In genomic region chr2:161414385-161415040, GRCh38 we compare ENCODE assay signal across 8 cellular contexts. TPM values are rescaled to one million over a fixed set of nuclear protein-coding genes. Genes with fewer than 3 reads are reported as not detected.
DNase-seq lines count a peak whose midpoint lies in the region; ATAC-seq and TF ChIP-seq lines count a peak whose summit lies in the region.

No MANE protein-coding gene starts in this region.

- peak overlapping the region; percentile 71 for H3K4me3 ChIP-seq in HUES6 (ENCODE audit: low read depth, low read length)

- H3K9me3 Mint-ChIP-seq in osteocyte (ENCODE audit: unreplicated experiment): no peaks in the 10 kb centered on the region

- peaks cover 49% of the 10 kb centered on the region for H3K4me1 Mint-ChIP-seq in osteocyte (ENCODE audit: unreplicated experiment)

- peak; percentile 30 for TF ChIP-seq CTCF in osteocyte (IDR thresholded peaks at IDR 0.05)

- no peaks in the 10 kb centered on the region for H3K9me3 ChIP-seq in HUES6 (ENCODE audit: control insufficient read depth, insufficient read depth, low read depth, low read length)

- H3K36me3 Mint-ChIP-seq in osteocyte (ENCODE audit: unreplicated experiment): peaks cover 12% of the 10 kb centered on the region

- peaks cover 57% of the 10 kb centered on the region for H3K4me1 ChIP-seq in HUES6 (ENCODE audit: control insufficient read depth, insufficient read depth, low read length)

- H3K27me3 Mint-ChIP-seq in osteocyte (ENCODE audit: unreplicated experiment): peaks cover 46% of the 10 kb centered on the region

- peak overlapping the region; percentile 50 for H3K9ac ChIP-seq in HUES6 (ENCODE audit: low read length)

- peak overlapping the region; percentile 69 for H3K4me3 Mint-ChIP-seq in osteocyte (ENCODE audit: unreplicated experiment)

- DNase-seq in DMS53 (lab: John Stamatoyannopoulos, UW) (peak; percentile 85), glomerular visceral epithelial cell (ENCODE audit: extremely low spot score) (peak; percentile 49), osteocyte (ENCODE audit: extremely low spot score, unreplicated experiment) (no peak), amniotic stem cell (lab: John Stamatoyannopoulos, UW) (no peak), DMS153 (lab: John Stamatoyannopoulos, UW) (no peak)
- peak; percentile 60 for DNase-seq in activated CD8-positive, alpha-beta memory T cell treated with anti-CD3 and anti-CD28 coated beads for 24 hours

- no peak overlapping the region for H3K27ac ChIP-seq in HUES6 (ENCODE audit: low read depth, low read length)

- H3K36me3 ChIP-seq in HUES6 (ENCODE audit: control insufficient read depth, insufficient read depth, low read length): 0 out of 2 replicates have a peak, but pooled peaks cover 3% of the 10 kb centered on the region

- H3K27me3 ChIP-seq in HUES6 (ENCODE audit: control insufficient read depth, insufficient read depth, low read length): peaks cover 66% of the 10 kb centered on the region

- ATAC-seq in GM19395 (IDR thresholded peaks at IDR 0.05; ENCODE audit: unreplicated experiment): peak; percentile 45

- no peak overlapping the region for H3K27ac Mint-ChIP-seq in osteocyte (ENCODE audit: unreplicated experiment)

RNA-seq across cellular contexts. Expression of gene TBR1, which starts 1.6 kb away (rescaled TPM):
- total RNA-seq in osteocyte: 0.30 TPM in 1 of 2 replicates, not detected in the other

Comparison
In these comparisons a context has a peak if more than half of its experiments do, and no peak if none do; other contexts are left out.
1. DNase-seq: peak in DMS53 (single experiment), activated CD8-positive, alpha-beta memory T cell treated with anti-CD3 and anti-CD28 coated beads for 24 hours (single experiment) and glomerular visceral epithelial cell (single experiment); none in osteocyte (single experiment), amniotic stem cell (single experiment) and DMS153 (single experiment).